ENCODE assay signal across 7 cellular contexts in the genomic region with DNA sequence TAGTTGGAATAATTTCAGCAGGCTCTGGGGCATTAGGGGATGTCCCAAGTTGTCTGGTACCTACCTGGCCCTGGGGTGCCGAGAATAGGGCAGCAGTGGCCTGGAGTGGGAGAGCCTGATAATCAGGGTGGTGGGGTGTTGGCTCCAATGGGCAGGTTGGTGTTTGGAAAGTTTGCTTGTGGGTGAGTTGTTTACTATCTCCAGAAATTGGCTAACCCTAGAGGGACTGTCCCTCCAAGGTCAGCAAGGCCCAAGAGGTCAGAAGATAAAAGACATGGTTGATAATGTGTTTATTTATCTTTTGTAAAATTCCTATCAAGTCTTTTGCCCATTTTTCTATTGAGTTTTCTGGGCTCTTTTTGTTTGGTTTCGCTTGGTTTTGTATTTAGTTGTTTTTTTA.
"Had no signal": no experiment of that assay in that cellular context is flagged by ENCODE, and none has a peak within 500 bp of the region (broad histone marks: within the 10 kb centered on the region; RNA-seq: fewer than 3 reads in every experiment).

No MANE protein-coding gene starts in this region.

- FAIRE-seq: HTR-8/SVneo, K562 had no signal

- ATAC-seq: K562 had no signal

- H3K27ac ChIP-seq: GM23248 had no signal

- DNase-seq: GM23248, GOT3, H7, HCEC 1CT, KG1 had no signal

- H2AFZ ChIP-seq: GM23248 had no signal

- H3K9ac ChIP-seq: GM23248 had no signal

- H3K4me3 ChIP-seq: GM23248, K562 had no signal
